20 cellular contexts compared by ENCODE assay signal in genomic region chr2:20371656-20372055, GRCh38. TPM values are rescaled to one million over a fixed set of nuclear protein-coding genes. Genes with fewer than 3 reads are reported as not detected.
DNase-seq lines count a peak whose midpoint lies in the region; ATAC-seq and TF ChIP-seq lines count a peak whose summit lies in the region.
"Had no signal": no experiment of that assay in that cellular context is flagged by ENCODE, and none has a peak within 500 bp of the region (broad histone marks: within the 10 kb centered on the region; RNA-seq: fewer than 3 reads in every experiment).

No MANE protein-coding gene starts in this region.

- no peak overlapping the region for H2AK5ac ChIP-seq in mesenchymal stem cell (ENCODE audit: low read length, severe bottlenecking)

- peak overlapping the region; percentile 27 for H3K9ac ChIP-seq in mesenchymal stem cell (ENCODE audit: low read length)
- H3K9ac ChIP-seq: KMS-11 had no signal

- H3K27me3 ChIP-seq in esophagus (ENCODE audit: control insufficient read depth in 1 of 2, insufficient read depth in 2 of 2, low read length in 2 of 2) (no peaks in the 10 kb centered on the region), mesenchymal stem cell (ENCODE audit: control insufficient read depth in 1 of 2, insufficient read depth in 1 of 2, low read length in 2 of 2) (no peaks in the 10 kb centered on the region), prostate gland (replicated peaks; ENCODE audit: insufficient read depth) (no peaks in the 10 kb centered on the region)

- H2BK5ac ChIP-seq in mesenchymal stem cell (ENCODE audit: low read depth, low read length, poor library complexity, severe bottlenecking) = no peak overlapping the region

- 55 to 61% methylated on average over 3 of the region's 3 CpGs for WGBS in esophagus, 2 donors
- 91% methylated on average over 3 of the region's 3 CpGs for WGBS in mesenchymal stem cell
- 82% methylated on average over 3 of the region's 3 CpGs for WGBS in prostate gland

- H3K4ac ChIP-seq in mesenchymal stem cell (ENCODE audit: low read depth in 1 of 2, low read length in 2 of 2) = no peak overlapping the region

- H2BK12ac ChIP-seq in mesenchymal stem cell (ENCODE audit: low read length in 2 of 2) = no peak overlapping the region

- no peak overlapping the region for H4K91ac ChIP-seq in mesenchymal stem cell (ENCODE audit: low read length)

- TF ChIP-seq POLR2A in GM18505 (IDR thresholded peaks at IDR 0.05; ENCODE audit: borderline replicate concordance, extremely low read depth, insufficient read depth, insufficient read length) (no peak), prostate gland (IDR thresholded peaks at IDR 0.05) (no peak)

- no peak for TF ChIP-seq CTCF in prostate gland (IDR thresholded peaks at IDR 0.05)

- no peak overlapping the region for H3K18ac ChIP-seq in mesenchymal stem cell (ENCODE audit: low read depth in 1 of 2, low read length in 2 of 2)

- H3K4me1 ChIP-seq in esophagus (ENCODE audit: control insufficient read depth in 2 of 2, insufficient read depth in 2 of 2, low read length in 1 of 2) (no peaks in the 10 kb centered on the region), mesenchymal stem cell (ENCODE audit: control insufficient read depth, insufficient read depth, low read depth, low read length) (no peaks in the 10 kb centered on the region), prostate gland (replicated peaks) (no peaks in the 10 kb centered on the region)

- H3K36me3 ChIP-seq in esophagus (ENCODE audit: control insufficient read depth in 2 of 2, insufficient read depth in 2 of 2, low read length in 1 of 2) (no peaks in the 10 kb centered on the region), mesenchymal stem cell (ENCODE audit: control insufficient read depth in 1 of 2, insufficient read depth in 2 of 2, low read depth in 1 of 2, low read length in 2 of 2) (no peaks in the 10 kb centered on the region), prostate gland (no peaks in the 10 kb centered on the region)

- H3K27ac ChIP-seq in esophagus (ENCODE audit: low read depth in 2 of 2, low read length in 1 of 2) (peak overlapping the region; percentile 31), mesenchymal stem cell (ENCODE audit: low read length, poor library complexity, severe bottlenecking) (no peak overlapping the region), prostate gland (no peak overlapping the region)
- H3K27ac ChIP-seq: 22Rv1, KMS-11 had no signal

- H2AFZ ChIP-seq in mesenchymal stem cell (ENCODE audit: low read depth, low read length) = no peak overlapping the region

- H3K14ac ChIP-seq in mesenchymal stem cell (ENCODE audit: low read length in 2 of 2) = no peak overlapping the region

- no peak overlapping the region for H3K4me2 ChIP-seq in mesenchymal stem cell (ENCODE audit: low read length, poor library complexity, severe bottlenecking)
- H3K4me2 ChIP-seq: KMS-11 had no signal

- H2BK120ac ChIP-seq in mesenchymal stem cell (ENCODE audit: low read depth, low read length) = no peak overlapping the region

- intact Hi-C loops in prostate gland (cut with DNase I) = no loop called here

- no peak overlapping the region for H2BK15ac ChIP-seq in mesenchymal stem cell (ENCODE audit: low read depth, poor library complexity, severe bottlenecking)

- peak; percentile 29 for DNase-seq in DMS 273 (lab: John Stamatoyannopoulos, UW; ENCODE audit: unreplicated experiment)
- DNase-seq in DMS 273 treated with DMSO at 0.1 percent for 48 hours (lab: John Stamatoyannopoulos, UW) = no peak
- DNase-seq in NCI-H446 treated with DMSO at 0.1 percent for 48 hours (lab: John Stamatoyannopoulos, UW) = peak; percentile 33
- DNase-seq in mesenchymal stem cell = no peak
- DNase-seq in prostate gland (ENCODE audit: low spot score) = no peak
- no peak for DNase-seq in activated CD4-positive, alpha-beta T cell treated with anti-CD3 and anti-CD28 coated beads for 48 hours
- DNase-seq: GDM1; GOT3; NCI-H1092 treated with DMSO at 0.1 percent for 48 hours; NCI-H146; NCI-H2029 treated with DMSO at 0.1 percent for 48 hours; NCI-H2171 treated with DMSO at 0.1 percent for 48 hours; NCI-H69; NK-92 treated with Interleukin-12 subunit alpha and Interleukin-12 subunit beta, amount 100 ng/mL, for 24 hours had no signal

- H3K4me3 ChIP-seq in esophagus (ENCODE audit: low read depth in 1 of 2, low read length in 2 of 2) (peak overlapping the region in 1 of 2 donors; percentile 19), mesenchymal stem cell (ENCODE audit: insufficient read depth in 1 of 2, low read depth in 1 of 2, low read length in 2 of 2) (no peak overlapping the region), prostate gland (no peak overlapping the region)

- no peaks in the 10 kb centered on the region for H3K9me3 ChIP-seq in esophagus (ENCODE audit: control insufficient read depth in 2 of 2, insufficient read depth in 1 of 2, low read depth in 1 of 2, low read length in 1 of 2)
- H3K9me3 ChIP-seq in mesenchymal stem cell (ENCODE audit: control insufficient read depth, low read length) = no peaks in the 10 kb centered on the region
- H3K9me3 ChIP-seq in prostate gland = no peaks in the 10 kb centered on the region

- H3K23ac ChIP-seq in mesenchymal stem cell (ENCODE audit: low read length in 2 of 2) = no peak overlapping the region

- no peaks in the 10 kb centered on the region for H3K79me1 ChIP-seq in mesenchymal stem cell (replicated peaks; ENCODE audit: low read length, poor library complexity, severe bottlenecking)

- ATAC-seq in GM18505 (IDR thresholded peaks at IDR 0.05; ENCODE audit: unreplicated experiment) = no peak
- ATAC-seq: HepG2, Right ventricle myocardium inferior had no signal

- no peak overlapping the region for H4K8ac ChIP-seq in mesenchymal stem cell (ENCODE audit: low read length)

RNA-seq across cellular contexts. Expression of gene PUM2, which starts 21.0 kb away (rescaled TPM):
- polyA plus RNA-seq in esophagus = 10 to 100 TPM; 19.6 to 23.3 TPM
- polyA plus RNA-seq in mesenchymal stem cell (2013, experiment 1 of 2) = 23.4 TPM
- polyA plus RNA-seq in mesenchymal stem cell (2013, experiment 2 of 2) = 23.8 TPM
- total RNA-seq in prostate gland = 10 to 100 TPM; 60.8 to 89.0 TPM

Comparison
In these comparisons a context has a peak if more than half of its experiments do, and no peak if none do; other contexts are left out.
1. DNase-seq: peak in DMS 273 (single experiment) and NCI-H446 treated with DMSO at 0.1 percent for 48 hours (single experiment); none in DMS 273 treated with DMSO at 0.1 percent for 48 hours (single experiment), mesenchymal stem cell (single experiment), prostate gland (single experiment) and activated CD4-positive, alpha-beta T cell treated with anti-CD3 and anti-CD28 coated beads for 48 hours (single experiment).
2. H3K27ac ChIP-seq: peak in esophagus (2 of 2); none in mesenchymal stem cell (single experiment) and prostate gland (0 of 2).